In the genomic region with DNA sequence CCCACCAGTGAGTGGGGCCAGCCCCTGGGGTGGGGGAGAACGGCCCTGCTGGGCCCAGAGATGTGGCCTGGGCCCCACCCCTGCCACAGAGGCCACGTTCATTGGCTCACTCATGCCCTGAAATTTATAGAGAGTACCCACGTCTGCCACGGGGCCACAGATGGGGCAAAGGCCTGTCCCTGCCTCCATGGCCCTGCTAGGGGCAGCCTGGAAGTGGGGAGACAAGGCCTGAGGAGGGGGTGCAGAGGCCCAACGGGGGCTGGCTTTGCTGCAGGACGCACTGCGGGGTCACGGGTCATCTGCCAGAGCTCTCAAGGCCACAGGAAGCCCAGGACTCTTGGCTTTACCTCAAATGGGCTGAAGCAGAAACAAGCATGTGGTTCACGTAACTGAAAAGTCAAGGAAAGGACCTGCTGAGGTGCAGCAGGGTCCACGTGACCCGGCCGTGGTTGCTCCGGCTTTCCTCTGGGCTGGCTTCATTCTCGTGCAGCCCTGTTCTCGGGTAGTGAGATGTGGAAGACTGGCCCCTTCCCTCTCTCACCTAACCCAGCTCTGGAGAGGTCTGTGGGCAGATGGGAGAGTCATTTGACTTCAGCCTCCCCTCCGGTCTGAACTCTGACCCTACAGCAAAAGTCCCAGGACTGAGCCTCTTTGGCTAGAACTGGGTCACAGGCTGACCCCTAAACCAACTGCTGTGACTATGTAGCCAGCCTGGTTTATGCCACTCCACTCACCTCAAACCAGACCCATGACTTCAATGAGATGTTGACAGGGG, we compare ENCODE assay signal across 9 cellular contexts. TPM values are rescaled to one million over a fixed set of nuclear protein-coding genes. Genes with fewer than 3 reads are reported as not detected.
A peak's percentile ranks its signal among the peaks of the same experiment; 100 is the strongest.
DNase-seq lines count a peak whose midpoint lies in the region; ATAC-seq and TF ChIP-seq lines count a peak whose summit lies in the region.
"Had no signal": no experiment of that assay in that cellular context is flagged by ENCODE, and none has a peak within 500 bp of the region (broad histone marks: within the 10 kb centered on the region; RNA-seq: fewer than 3 reads in every experiment).

No MANE protein-coding gene starts in this region.

- DNase-seq in left ventricle myocardium inferior (no peak), Right ventricle myocardium superior (no peak), vagina (ENCODE audit: extremely low spot score in 2 of 2) (no peak), NCI-H524 (lab: John Stamatoyannopoulos, UW) (no peak)
- DNase-seq in activated naive CD8-positive, alpha-beta T cell treated with anti-CD3 and anti-CD28 coated beads, Interleukin-2, amount 50 U/mL, for 24 hours, result no peak

- peaks cover 3% of the 10 kb centered on the region for H3K36me3 Mint-ChIP-seq in activated naive CD8-positive, alpha-beta T cell treated with anti-CD3 and anti-CD28 coated beads, Interleukin-2, amount 50 U/mL, for 24 hours (ENCODE audit: low read depth)

- TF ChIP-seq CTCF in left ventricle myocardium inferior (IDR thresholded peaks at IDR 0.05; ENCODE audit: borderline replicate concordance) (no peak), vagina (IDR thresholded peaks at IDR 0.05) (no peak)

- H3K9me3 ChIP-seq in left ventricle myocardium inferior (replicated peaks) (no peaks in the 10 kb centered on the region), mucosa of stomach (ENCODE audit: control insufficient read depth, low read length) (no peaks in the 10 kb centered on the region), vagina (no peaks in the 10 kb centered on the region)

- no peak for TF ChIP-seq POLR2A in vagina (IDR thresholded peaks at IDR 0.05)

- H3K4me1 Mint-ChIP-seq in activated naive CD8-positive, alpha-beta T cell treated with anti-CD3 and anti-CD28 coated beads, Interleukin-2, amount 50 U/mL, for 24 hours, result peaks cover 24% of the 10 kb centered on the region

- ATAC-seq in Right ventricle myocardium superior (ENCODE audit: poor library complexity), result no peak
- ATAC-seq in activated naive CD8-positive, alpha-beta T cell treated with anti-CD3 and anti-CD28 coated beads, Interleukin-2, amount 50 U/mL, for 24 hours, result no peak
- ATAC-seq in HG02588 (IDR thresholded peaks at IDR 0.05; ENCODE audit: unreplicated experiment), result no peak
- no peak for ATAC-seq in HG02938 (IDR thresholded peaks at IDR 0.05; ENCODE audit: unreplicated experiment)

- no peak overlapping the region for H3K27ac Mint-ChIP-seq in activated naive CD8-positive, alpha-beta T cell treated with anti-CD3 and anti-CD28 coated beads, Interleukin-2, amount 50 U/mL, for 24 hours

- peak overlapping the region; percentile 82 for H3K4me3 ChIP-seq in left ventricle myocardium inferior
- no peak overlapping the region for H3K4me3 ChIP-seq in mucosa of stomach (ENCODE audit: low read length)
- peak overlapping the region; percentile 31 to 78 for H3K4me3 ChIP-seq in vagina

- H3K9me3 Mint-ChIP-seq in activated naive CD8-positive, alpha-beta T cell treated with anti-CD3 and anti-CD28 coated beads, Interleukin-2, amount 50 U/mL, for 24 hours, result no peaks in the 10 kb centered on the region

- no peaks in the 10 kb centered on the region for H3K27me3 Mint-ChIP-seq in activated naive CD8-positive, alpha-beta T cell treated with anti-CD3 and anti-CD28 coated beads, Interleukin-2, amount 50 U/mL, for 24 hours

- H3K27ac ChIP-seq in left ventricle myocardium inferior (replicated peaks) (peak overlapping the region; percentile 93), vagina (peak overlapping the region; percentile 56)
- H3K27ac ChIP-seq: epithelial cell of prostate had no signal

- peak overlapping the region; percentile 40 for H3K9ac ChIP-seq in mucosa of stomach (ENCODE audit: low read length)

- peak overlapping the region; percentile 71 for H3K4me3 Mint-ChIP-seq in activated naive CD8-positive, alpha-beta T cell treated with anti-CD3 and anti-CD28 coated beads, Interleukin-2, amount 50 U/mL, for 24 hours

- H3K27me3 ChIP-seq in left ventricle myocardium inferior (ENCODE audit: low read depth) (peaks cover 10% of the 10 kb centered on the region), mucosa of stomach (ENCODE audit: control insufficient read depth, insufficient read depth, low read length) (no peaks in the 10 kb centered on the region), vagina (no peaks in the 10 kb centered on the region)

- H3K36me3 ChIP-seq in left ventricle myocardium inferior (no peaks in the 10 kb centered on the region), mucosa of stomach (ENCODE audit: control insufficient read depth, insufficient read depth, low read length) (no peaks in the 10 kb centered on the region), vagina (no peaks in the 10 kb centered on the region)

- H3K4me1 ChIP-seq in left ventricle myocardium inferior (peaks cover 78% of the 10 kb centered on the region), mucosa of stomach (ENCODE audit: control insufficient read depth, insufficient read depth, low read length) (peaks cover 36% of the 10 kb centered on the region), vagina (peaks cover 53% of the 10 kb centered on the region)

- intact Hi-C loops in left ventricle myocardium inferior (cut with micrococcal nuclease), result no loop called here
- intact Hi-C loops in Right ventricle myocardium superior (cut with DNase I), result no loop called here
- intact Hi-C loops in vagina (cut with DNase I), result no loop called here

RNA-seq across cellular contexts. Expression of gene OSBPL2, which starts 1.1 kb away (rescaled TPM):
- 55.3 TPM for total RNA-seq in left ventricle myocardium inferior
- total RNA-seq in Right ventricle myocardium superior, result 52.3 TPM
- 51.3 TPM for total RNA-seq in vagina

RNA-seq across cellular contexts. Expression of gene HRH3, which starts 17.1 kb away (rescaled TPM):
- not detected for total RNA-seq in left ventricle myocardium inferior
- not detected for total RNA-seq in Right ventricle myocardium superior
- not detected for total RNA-seq in vagina

RNA-seq across cellular contexts. Expression of gene MTG2, which starts 54.4 kb away (rescaled TPM):
- total RNA-seq in left ventricle myocardium inferior, result 25.9 TPM
- 20.8 TPM for total RNA-seq in Right ventricle myocardium superior
- 13.3 TPM for total RNA-seq in vagina
